ENCODE assay signal across 21 cellular contexts in the genomic region with DNA sequence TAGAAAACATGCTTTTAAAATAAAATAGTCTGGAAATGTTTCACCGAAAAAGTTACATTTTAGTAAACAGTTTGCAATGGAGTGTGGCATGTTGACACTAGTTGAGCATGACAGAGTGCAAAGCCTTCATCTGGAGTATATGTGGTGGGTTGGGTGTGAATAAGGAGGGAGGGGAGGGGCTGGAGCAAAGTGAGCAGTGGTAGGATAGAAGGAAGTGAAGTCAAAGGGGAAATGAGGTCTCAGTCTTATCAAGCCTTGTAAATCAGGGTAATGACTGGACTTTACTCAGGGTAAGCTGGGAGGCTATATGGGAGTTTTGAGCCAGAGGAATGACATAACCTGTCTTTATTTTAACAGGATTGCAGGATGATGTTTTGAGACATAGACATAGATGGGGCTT.
DNase-seq lines count a peak whose midpoint lies in the region; ATAC-seq, FAIRE-seq and TF ChIP-seq lines count a peak whose summit lies in the region.
"Had no signal": no experiment of that assay in that cellular context is flagged by ENCODE, and none has a peak within 500 bp of the region (broad histone marks: within the 10 kb centered on the region; RNA-seq: fewer than 3 reads in every experiment).

No MANE protein-coding gene starts in this region.

- no peak for TF ChIP-seq CTCF in Caco-2 (IDR thresholded peaks at IDR 0.05; ENCODE audit: insufficient read depth in 1 of 2, low read depth in 1 of 2, low read length in 1 of 2, severe bottlenecking in 1 of 2, unreplicated experiment in 1 of 2)
- TF ChIP-seq CTCF in mucosa of descending colon (IDR thresholded peaks at IDR 0.05): no peak

- DNase-seq in Caco-2: peak; percentile 49 to 65
- DNase-seq in LoVo (ENCODE audit: low spot score): peak; percentile 8
- peak in 2 of 3 donors; percentile 43 to 73 for DNase-seq in mucosa of descending colon
- DNase-seq: AML-193; C1 segment of cervical spinal cord; CD8-positive, alpha-beta T cell; EL; GF-D8; H7; KBM-7; NCI-H1092 treated with DMSO at 0.1 percent for 48 hours; NCI-H1436 treated with DMSO at 0.1 percent for 48 hours; NCI-H1930; NCI-H748 treated with DMSO at 0.1 percent for 48 hours; Right ventricle myocardium superior had no signal

- peak; percentile 10 for FAIRE-seq in colon (lab: Jason Lieb, UNC)
- FAIRE-seq: D721Med, HepG2 had no signal

- intact Hi-C loops in Caco-2 (cut with micrococcal nuclease; ENCODE audit: unreplicated experiment) (loop anchor here (1.0 kb wide), 1 partner anchor 57 kb away; no protein-coding TSS in a partner anchor), mucosa of descending colon (cut with DNase I, micrococcal nuclease) (no loop called here)

- H3K4me1 Mint-ChIP-seq in Caco-2 (ENCODE audit: low read depth, unreplicated experiment): peaks cover 13% of the 10 kb centered on the region

- no peaks in the 10 kb centered on the region for H3K27me3 ChIP-seq in Caco-2 (replicated peaks; ENCODE audit: control insufficient read depth, insufficient read depth, low read length)

- no peaks in the 10 kb centered on the region for H3K36me3 Mint-ChIP-seq in Caco-2 (ENCODE audit: insufficient read depth, unreplicated experiment)
- H3K36me3 Mint-ChIP-seq: CD8-positive, alpha-beta T cell had no signal

- POLR2A ChIA-PET in Caco-2 (lab: Charles Lee): no interaction called here

- H3K4me1 ChIP-seq in Caco-2 (peaks cover 26% of the 10 kb centered on the region), mucosa of descending colon (ENCODE audit: low read depth) (no peaks in the 10 kb centered on the region)

- H3K4me3 ChIP-seq in Caco-2 (ENCODE audit: low read depth, low read length): no peak overlapping the region
- H3K4me3 ChIP-seq in mucosa of descending colon: no peak overlapping the region

- no peaks in the 10 kb centered on the region for H3K9me3 ChIP-seq in Caco-2
- no peaks in the 10 kb centered on the region for H3K9me3 ChIP-seq in mucosa of descending colon

- peak; percentile 100 for ATAC-seq in mucosa of descending colon
- no peak for ATAC-seq in GM18867 (IDR thresholded peaks at IDR 0.05; ENCODE audit: unreplicated experiment)
- no peak for ATAC-seq in activated CD4-positive, CD25-positive, alpha-beta regulatory T cell treated with anti-CD3 and anti-CD28 coated beads, Interleukin-2, amount 50 U/mL, for 24 hours
- no peak for ATAC-seq in HG03159 (IDR thresholded peaks at IDR 0.05; ENCODE audit: unreplicated experiment)
- ATAC-seq: CD8-positive, alpha-beta T cell; HepG2 had no signal

- no peaks in the 10 kb centered on the region for H3K27me3 Mint-ChIP-seq in Caco-2 (ENCODE audit: insufficient read depth, unreplicated experiment)

- no TSS peak for BruUV-seq in Caco-2 (replicated peaks; lab: Mats Ljungman, UMichigan)

- H3K36me3 ChIP-seq in Caco-2 (ENCODE audit: control insufficient read depth, insufficient read depth, low read length) (no peaks in the 10 kb centered on the region), mucosa of descending colon (ENCODE audit: low read depth) (no peaks in the 10 kb centered on the region)

- no peaks in the 10 kb centered on the region for H3K9me3 Mint-ChIP-seq in Caco-2 (ENCODE audit: unreplicated experiment)

- peak overlapping the region; percentile 43 for H3K27ac Mint-ChIP-seq in Caco-2 (ENCODE audit: unreplicated experiment)
- H3K27ac Mint-ChIP-seq: CD8-positive, alpha-beta T cell had no signal

- no peak overlapping the region for H3K4me3 Mint-ChIP-seq in Caco-2 (ENCODE audit: unreplicated experiment)
- H3K4me3 Mint-ChIP-seq: CD8-positive, alpha-beta T cell had no signal

- CTCF ChIA-PET in Caco-2 (lab: Charles Lee): no interaction called here

Comparison
In these comparisons a context has a peak if more than half of its experiments do, and no peak if none do; other contexts are left out.
1. DNase-seq: peak in every context shown above with its lines; median percentile 58 in mucosa of descending colon; 57 in Caco-2; 8 in LoVo.